18 cellular contexts compared by ENCODE assay signal in genomic region chr5:159242153-159242552, GRCh38. TPM values are rescaled to one million over a fixed set of nuclear protein-coding genes. Genes with fewer than 3 reads are reported as not detected.
A peak's percentile ranks its signal among the peaks of the same experiment; 100 is the strongest.
DNase-seq lines count a peak whose midpoint lies in the region; ATAC-seq, FAIRE-seq and TF ChIP-seq lines count a peak whose summit lies in the region.
"Had no signal": no experiment of that assay in that cellular context is flagged by ENCODE, and none has a peak within 500 bp of the region (broad histone marks: within the 10 kb centered on the region; RNA-seq: fewer than 3 reads in every experiment).

No MANE protein-coding gene starts in this region.

- H3K4me3 ChIP-seq in GM23248 (no peak overlapping the region), WERI-Rb-1 (ENCODE audit: low read depth, low read length) (no peak overlapping the region)
- H3K4me3 ChIP-seq: ovary, Peyer's patch, sigmoid colon had no signal

- H3K9me3 ChIP-seq in GM23248 (ENCODE audit: low read depth) (no peaks in the 10 kb centered on the region), WERI-Rb-1 (ENCODE audit: severe bottlenecking) (no peaks in the 10 kb centered on the region)
- H3K9me3 ChIP-seq: ovary, Peyer's patch, sigmoid colon had no signal

- H3K9me3 Mint-ChIP-seq in activated naive CD8-positive, alpha-beta T cell (ENCODE audit: low read depth): no peaks in the 10 kb centered on the region
- no peaks in the 10 kb centered on the region for H3K9me3 Mint-ChIP-seq in activated naive CD8-positive, alpha-beta T cell treated with anti-CD3 and anti-CD28 coated beads for 36 hours
- no peaks in the 10 kb centered on the region for H3K9me3 Mint-ChIP-seq in activated naive CD8-positive, alpha-beta T cell treated with anti-CD3 and anti-CD28 coated beads, Interleukin-2, amount 50 U/mL, for 24 hours
- no peaks in the 10 kb centered on the region for H3K9me3 Mint-ChIP-seq in stimulated activated effector memory CD8-positive, alpha-beta T cell treated with anti-CD3 and anti-CD28 coated beads, Interleukin-12 subunit alpha, Interleukin-12 subunit beta, amount 100 ng/mL, for 72 hours

- H3K27ac ChIP-seq in GM23248 (no peak overlapping the region), WERI-Rb-1 (no peak overlapping the region)
- H3K27ac ChIP-seq: ovary, Peyer's patch, sigmoid colon had no signal

- no peaks in the 10 kb centered on the region for H4K20me1 ChIP-seq in GM23248 (ENCODE audit: insufficient read depth)

- H3K9me2 ChIP-seq in GM23248 (ENCODE audit: insufficient read depth): no peaks in the 10 kb centered on the region

- in situ Hi-C loops in GM23248 (cut with MboI): no loop called here

- no peak overlapping the region for H3K4me2 ChIP-seq in GM23248 (ENCODE audit: unreplicated experiment)

- peak overlapping the region; percentile 31 for H3K4me3 Mint-ChIP-seq in activated naive CD8-positive, alpha-beta T cell
- no peak overlapping the region for H3K4me3 Mint-ChIP-seq in activated naive CD8-positive, alpha-beta T cell treated with anti-CD3 and anti-CD28 coated beads for 36 hours
- peak overlapping the region; percentile 15 for H3K4me3 Mint-ChIP-seq in activated naive CD8-positive, alpha-beta T cell treated with anti-CD3 and anti-CD28 coated beads, Interleukin-2, amount 50 U/mL, for 24 hours
- no peak overlapping the region for H3K4me3 Mint-ChIP-seq in stimulated activated effector memory CD8-positive, alpha-beta T cell treated with anti-CD3 and anti-CD28 coated beads, Interleukin-12 subunit alpha, Interleukin-12 subunit beta, amount 100 ng/mL, for 72 hours
- H3K4me3 Mint-ChIP-seq: activated CD4-positive, alpha-beta T cell treated with anti-CD3 and anti-CD28 coated beads, Interleukin-2, amount 10 ng/mL, durations not matched to agents 24 days and 14 days had no signal

- H3K9ac ChIP-seq in GM23248: no peak overlapping the region

- 10 to 16% methylated on average over 1 of the region's 1 CpG for WGBS in GM23248 (ENCODE audit: low coverage in 1 of 2, low lambda C conversion rate in 2 of 2, missing lambda C conversion rate in 2 of 2), 2 experiments

- no peaks in the 10 kb centered on the region for H3K79me2 ChIP-seq in GM23248 (ENCODE audit: insufficient read depth)

- no peaks in the 10 kb centered on the region for H3K27me3 Mint-ChIP-seq in activated naive CD8-positive, alpha-beta T cell
- H3K27me3 Mint-ChIP-seq in activated naive CD8-positive, alpha-beta T cell treated with anti-CD3 and anti-CD28 coated beads for 36 hours: peaks cover 5% of the 10 kb centered on the region
- peaks cover 1% of the 10 kb centered on the region for H3K27me3 Mint-ChIP-seq in activated naive CD8-positive, alpha-beta T cell treated with anti-CD3 and anti-CD28 coated beads, Interleukin-2, amount 50 U/mL, for 24 hours

- H3K27me3 ChIP-seq in GM23248 (replicated peaks; ENCODE audit: insufficient read depth) (no peaks in the 10 kb centered on the region), WERI-Rb-1 (ENCODE audit: insufficient read depth, low read depth, severe bottlenecking) (no peaks in the 10 kb centered on the region)
- H3K27me3 ChIP-seq: ovary, Peyer's patch, sigmoid colon had no signal

- H2AFZ ChIP-seq in GM23248: no peak overlapping the region

- H3K36me3 ChIP-seq in GM23248 (ENCODE audit: low read depth): no peaks in the 10 kb centered on the region
- H3K36me3 ChIP-seq in WERI-Rb-1: no peaks in the 10 kb centered on the region
- H3K36me3 ChIP-seq: ovary, Peyer's patch, sigmoid colon had no signal

- FAIRE-seq in urothelium cell line (lab: Jason Lieb, UNC): no peak

- H3K36me3 Mint-ChIP-seq in activated naive CD8-positive, alpha-beta T cell: no peaks in the 10 kb centered on the region
- no peaks in the 10 kb centered on the region for H3K36me3 Mint-ChIP-seq in activated naive CD8-positive, alpha-beta T cell treated with anti-CD3 and anti-CD28 coated beads for 36 hours
- no peaks in the 10 kb centered on the region for H3K36me3 Mint-ChIP-seq in activated naive CD8-positive, alpha-beta T cell treated with anti-CD3 and anti-CD28 coated beads, Interleukin-2, amount 50 U/mL, for 24 hours (ENCODE audit: low read depth)
- no peaks in the 10 kb centered on the region for H3K36me3 Mint-ChIP-seq in stimulated activated effector memory CD8-positive, alpha-beta T cell treated with anti-CD3 and anti-CD28 coated beads, Interleukin-12 subunit alpha, Interleukin-12 subunit beta, amount 100 ng/mL, for 72 hours

- DNase-seq in activated naive CD8-positive, alpha-beta T cell treated with anti-CD3 and anti-CD28 coated beads for 36 hours: no peak
- DNase-seq in GM23248 (peak; percentile 33), urothelium cell line (ENCODE audit: low spot score) (no peak), WERI-Rb-1 (no peak)
- no peak for DNase-seq in activated naive CD8-positive, alpha-beta T cell treated with anti-CD3 and anti-CD28 coated beads, Interleukin-2, amount 50 U/mL, for 24 hours
- DNase-seq in stimulated activated effector memory CD8-positive, alpha-beta T cell treated with anti-CD3 and anti-CD28 coated beads, Interleukin-12 subunit alpha, Interleukin-12 subunit beta, amount 100 ng/mL, for 72 hours (ENCODE audit: low spot score in 2 of 2): no peak
- DNase-seq: activated CD4-positive, alpha-beta T cell treated with anti-CD3 and anti-CD28 coated beads, Interleukin-2, amount 10 ng/mL, durations not matched to agents 24 days and 14 days; amniotic stem cell; Calu3; caudate nucleus; Karpas-422; NCI-H774; ovary; Peyer's patch; sigmoid colon; stimulated activated CD4-positive, alpha-beta T cell treated with anti-CD3 and anti-CD28 coated beads, Interleukin-2, amount 100 ng/mL, for 24 hours had no signal

- H3K4me1 Mint-ChIP-seq in activated naive CD8-positive, alpha-beta T cell (ENCODE audit: low read depth): peaks cover 42% of the 10 kb centered on the region
- peaks cover 35% of the 10 kb centered on the region for H3K4me1 Mint-ChIP-seq in activated naive CD8-positive, alpha-beta T cell treated with anti-CD3 and anti-CD28 coated beads for 36 hours
- peaks cover 50% of the 10 kb centered on the region for H3K4me1 Mint-ChIP-seq in activated naive CD8-positive, alpha-beta T cell treated with anti-CD3 and anti-CD28 coated beads, Interleukin-2, amount 50 U/mL, for 24 hours
- H3K4me1 Mint-ChIP-seq in stimulated activated effector memory CD8-positive, alpha-beta T cell treated with anti-CD3 and anti-CD28 coated beads, Interleukin-12 subunit alpha, Interleukin-12 subunit beta, amount 100 ng/mL, for 72 hours: peaks cover 12% of the 10 kb centered on the region

- peak overlapping the region; percentile 41 for H3K27ac Mint-ChIP-seq in activated naive CD8-positive, alpha-beta T cell
- H3K27ac Mint-ChIP-seq in activated naive CD8-positive, alpha-beta T cell treated with anti-CD3 and anti-CD28 coated beads for 36 hours: no peak overlapping the region
- H3K27ac Mint-ChIP-seq in activated naive CD8-positive, alpha-beta T cell treated with anti-CD3 and anti-CD28 coated beads, Interleukin-2, amount 50 U/mL, for 24 hours: peak overlapping the region; percentile 84
- H3K27ac Mint-ChIP-seq in stimulated activated effector memory CD8-positive, alpha-beta T cell treated with anti-CD3 and anti-CD28 coated beads, Interleukin-12 subunit alpha, Interleukin-12 subunit beta, amount 100 ng/mL, for 72 hours: no peak overlapping the region
- H3K27ac Mint-ChIP-seq: activated CD4-positive, alpha-beta T cell treated with anti-CD3 and anti-CD28 coated beads, Interleukin-2, amount 10 ng/mL, durations not matched to agents 24 days and 14 days had no signal

- no peaks in the 10 kb centered on the region for H3F3A ChIP-seq in GM23248 (ENCODE audit: insufficient read depth)

- H3K4me1 ChIP-seq in GM23248 (ENCODE audit: insufficient read depth): no peaks in the 10 kb centered on the region
- H3K4me1 ChIP-seq: Peyer's patch, sigmoid colon had no signal

- no peak for ATAC-seq in activated naive CD8-positive, alpha-beta T cell treated with anti-CD3 and anti-CD28 coated beads, Interleukin-2, amount 50 U/mL, for 24 hours
- ATAC-seq in stimulated activated effector memory CD8-positive, alpha-beta T cell treated with anti-CD3 and anti-CD28 coated beads, Interleukin-12 subunit alpha, Interleukin-12 subunit beta, amount 100 ng/mL, for 72 hours: peak; percentile 61
- ATAC-seq: SK-N-SH treated with all-trans-retinoic acid at 6 μM for 48 hours had no signal

- no peak for TF ChIP-seq CTCF in WERI-Rb-1 (IDR thresholded peaks at IDR 0.05; ENCODE audit: low read depth, low read length)

RNA-seq across cellular contexts. Expression of gene UBLCP1, which starts 20.9 kb away (rescaled TPM):
- total RNA-seq in activated naive CD8-positive, alpha-beta T cell treated with anti-CD3 and anti-CD28 coated beads for 36 hours: 10 to 100 TPM; 40.4 to 42.3 TPM
- 24.5 and 38.2 TPM in 2 replicates for total RNA-seq in GM23248 (2014; rRNA removed; shearing (Covaris generic))
- polyA plus RNA-seq in GM23248 (2016; fragmentation: Nextera tagmentation; extraction: Ambion mirVana): 37.6 and 39.8 TPM in 2 replicates

RNA-seq across cellular contexts. Expression of gene RNF145, which starts 32.8 kb away (rescaled TPM):
- total RNA-seq in activated naive CD8-positive, alpha-beta T cell treated with anti-CD3 and anti-CD28 coated beads for 36 hours: 10 to 100 TPM; 80.3 to 88.5 TPM
- total RNA-seq in GM23248 (2014; rRNA removed; shearing (Covaris generic)): 31.5 and 38.7 TPM in 2 replicates
- polyA plus RNA-seq in GM23248 (2016; fragmentation: Nextera tagmentation; extraction: Ambion mirVana): 9.2 and 10.6 TPM in 2 replicates

Comparison
In these comparisons a context has a peak if more than half of its experiments do, and no peak if none do; other contexts are left out.
1. H3K27ac Mint-ChIP-seq: peak in activated naive CD8-positive, alpha-beta T cell (single experiment) and activated naive CD8-positive, alpha-beta T cell treated with anti-CD3 and anti-CD28 coated beads, Interleukin-2, amount 50 U/mL, for 24 hours (single experiment); none in activated naive CD8-positive, alpha-beta T cell treated with anti-CD3 and anti-CD28 coated beads for 36 hours (single experiment) and stimulated activated effector memory CD8-positive, alpha-beta T cell treated with anti-CD3 and anti-CD28 coated beads, Interleukin-12 subunit alpha, Interleukin-12 subunit beta, amount 100 ng/mL, for 72 hours (single experiment).
2. H3K4me3 Mint-ChIP-seq: peak in activated naive CD8-positive, alpha-beta T cell (single experiment) and activated naive CD8-positive, alpha-beta T cell treated with anti-CD3 and anti-CD28 coated beads, Interleukin-2, amount 50 U/mL, for 24 hours (single experiment); none in activated naive CD8-positive, alpha-beta T cell treated with anti-CD3 and anti-CD28 coated beads for 36 hours (single experiment) and stimulated activated effector memory CD8-positive, alpha-beta T cell treated with anti-CD3 and anti-CD28 coated beads, Interleukin-12 subunit alpha, Interleukin-12 subunit beta, amount 100 ng/mL, for 72 hours (single experiment).